1 cellular context compared by ENCODE assay signal in genomic region chr2:44955593-44956449, GRCh38.
TF ChIP-seq lines count a peak whose summit lies in the region.

No MANE protein-coding gene starts in this region.

TF ChIP-seq in GM12878, 131 proteins besides CTCF, POLR2A, EP300 and RAD21 (continued from another document):
- TF ChIP-seq, protein P1, sequence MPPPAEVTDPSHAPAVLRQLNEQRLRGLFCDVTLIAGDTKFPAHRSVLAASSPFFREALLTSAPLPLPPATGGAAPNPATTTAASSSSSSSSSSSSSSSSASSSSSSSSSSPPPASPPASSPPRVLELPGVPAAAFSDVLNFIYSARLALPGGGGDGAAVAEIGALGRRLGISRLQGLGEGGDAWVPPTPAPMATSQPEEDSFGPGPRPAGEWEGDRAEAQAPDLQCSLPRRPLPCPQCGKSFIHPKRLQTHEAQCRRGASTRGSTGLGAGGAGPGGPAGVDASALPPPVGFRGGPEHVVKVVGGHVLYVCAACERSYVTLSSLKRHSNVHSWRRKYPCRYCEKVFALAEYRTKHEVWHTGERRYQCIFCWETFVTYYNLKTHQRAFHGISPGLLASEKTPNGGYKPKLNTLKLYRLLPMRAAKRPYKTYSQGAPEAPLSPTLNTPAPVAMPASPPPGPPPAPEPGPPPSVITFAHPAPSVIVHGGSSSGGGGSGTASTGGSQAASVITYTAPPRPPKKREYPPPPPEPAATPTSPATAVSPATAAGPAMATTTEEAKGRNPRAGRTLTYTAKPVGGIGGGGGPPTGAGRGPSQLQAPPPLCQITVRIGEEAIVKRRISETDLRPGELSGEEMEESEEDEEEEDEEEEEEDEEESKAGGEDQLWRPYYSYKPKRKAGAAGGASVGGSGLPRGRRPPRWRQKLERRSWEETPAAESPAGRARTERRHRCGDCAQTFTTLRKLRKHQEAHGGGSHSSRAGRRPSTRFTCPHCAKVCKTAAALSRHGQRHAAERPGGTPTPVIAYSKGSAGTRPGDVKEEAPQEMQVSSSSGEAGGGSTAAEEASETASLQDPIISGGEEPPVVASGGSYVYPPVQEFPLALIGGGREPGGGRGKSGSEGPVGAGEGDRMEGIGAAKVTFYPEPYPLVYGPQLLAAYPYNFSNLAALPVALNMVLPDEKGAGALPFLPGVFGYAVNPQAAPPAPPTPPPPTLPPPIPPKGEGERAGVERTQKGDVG (CRISPR knock-in tag; IDR thresholded peaks at IDR 0.05): no peak
- TF ChIP-seq STAT1 (conservative IDR thresholded peaks at IDR 0.05): 0 out of 2 replicates have a peak, but pooled peaks have one; percentile 28
- no peak for TF ChIP-seq PAX8 (IDR thresholded peaks at IDR 0.05)
- no peak for TF ChIP-seq CHD2 (IDR thresholded peaks at IDR 0.05; ENCODE audit: borderline replicate concordance, low read depth, low read length)
- no peak for TF ChIP-seq ELK1 (IDR thresholded peaks at IDR 0.05; ENCODE audit: low read depth, low read length)
- no peak for TF ChIP-seq ZBED1 (IDR thresholded peaks at IDR 0.05; ENCODE audit: borderline replicate concordance)
- peak; percentile 77; the same call in 1 of the 2 replicates for TF ChIP-seq RB1 (IDR thresholded peaks at IDR 0.05; ENCODE audit: borderline replicate concordance)
- TF ChIP-seq, protein P2, sequence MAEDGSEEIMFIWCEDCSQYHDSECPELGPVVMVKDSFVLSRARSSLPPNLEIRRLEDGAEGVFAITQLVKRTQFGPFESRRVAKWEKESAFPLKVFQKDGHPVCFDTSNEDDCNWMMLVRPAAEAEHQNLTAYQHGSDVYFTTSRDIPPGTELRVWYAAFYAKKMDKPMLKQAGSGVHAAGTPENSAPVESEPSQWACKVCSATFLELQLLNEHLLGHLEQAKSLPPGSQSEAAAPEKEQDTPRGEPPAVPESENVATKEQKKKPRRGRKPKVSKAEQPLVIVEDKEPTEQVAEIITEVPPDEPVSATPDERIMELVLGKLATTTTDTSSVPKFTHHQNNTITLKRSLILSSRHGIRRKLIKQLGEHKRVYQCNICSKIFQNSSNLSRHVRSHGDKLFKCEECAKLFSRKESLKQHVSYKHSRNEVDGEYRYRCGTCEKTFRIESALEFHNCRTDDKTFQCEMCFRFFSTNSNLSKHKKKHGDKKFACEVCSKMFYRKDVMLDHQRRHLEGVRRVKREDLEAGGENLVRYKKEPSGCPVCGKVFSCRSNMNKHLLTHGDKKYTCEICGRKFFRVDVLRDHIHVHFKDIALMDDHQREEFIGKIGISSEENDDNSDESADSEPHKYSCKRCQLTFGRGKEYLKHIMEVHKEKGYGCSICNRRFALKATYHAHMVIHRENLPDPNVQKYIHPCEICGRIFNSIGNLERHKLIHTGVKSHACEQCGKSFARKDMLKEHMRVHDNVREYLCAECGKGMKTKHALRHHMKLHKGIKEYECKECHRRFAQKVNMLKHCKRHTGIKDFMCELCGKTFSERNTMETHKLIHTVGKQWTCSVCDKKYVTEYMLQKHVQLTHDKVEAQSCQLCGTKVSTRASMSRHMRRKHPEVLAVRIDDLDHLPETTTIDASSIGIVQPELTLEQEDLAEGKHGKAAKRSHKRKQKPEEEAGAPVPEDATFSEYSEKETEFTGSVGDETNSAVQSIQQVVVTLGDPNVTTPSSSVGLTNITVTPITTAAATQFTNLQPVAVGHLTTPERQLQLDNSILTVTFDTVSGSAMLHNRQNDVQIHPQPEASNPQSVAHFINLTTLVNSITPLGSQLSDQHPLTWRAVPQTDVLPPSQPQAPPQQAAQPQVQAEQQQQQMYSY (CRISPR knock-in tag; IDR thresholded peaks at IDR 0.05): no peak
- TF ChIP-seq ZSCAN29 (IDR thresholded peaks at IDR 0.05): no peak
- no peak for TF ChIP-seq SMAD1 (IDR thresholded peaks at IDR 0.05; ENCODE audit: low read depth, partially characterized antibody)
